8 cellular contexts compared by ENCODE assay signal in the genomic region with DNA sequence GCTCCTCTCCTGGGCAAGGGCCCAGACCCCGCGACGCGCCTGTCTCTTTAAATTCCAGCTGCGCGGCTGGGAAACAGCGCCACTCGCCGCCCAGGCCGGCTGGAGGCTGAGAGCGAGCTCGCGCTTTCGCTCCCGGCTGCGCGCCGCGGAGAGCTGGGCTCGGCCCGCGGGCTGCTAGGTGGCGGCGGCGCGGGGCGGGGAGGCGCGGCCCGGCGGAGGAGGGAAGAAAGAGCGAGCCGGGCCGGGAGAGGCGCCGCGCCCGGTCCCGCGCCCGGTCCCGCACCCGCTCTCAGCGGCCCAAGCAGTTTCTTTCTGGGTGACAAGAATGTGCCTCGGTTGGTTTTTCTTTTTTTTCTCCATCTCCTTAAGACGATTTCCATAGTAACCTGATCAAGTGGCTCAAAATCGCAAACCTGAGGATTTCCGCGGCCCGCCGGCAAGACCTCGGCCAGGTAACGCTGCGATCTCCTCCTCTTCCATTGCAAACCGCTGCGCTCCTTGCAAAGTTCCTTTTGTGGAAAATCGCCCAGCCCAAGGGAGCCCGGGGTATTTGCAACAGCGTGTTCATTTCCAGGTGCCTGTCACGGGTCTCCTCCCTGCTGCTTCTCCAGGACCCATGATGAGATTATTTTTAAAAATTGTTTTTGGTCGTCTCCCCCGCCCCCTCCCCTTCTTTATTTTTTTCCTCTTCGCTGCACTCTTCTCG.
DNase-seq lines count a peak whose midpoint lies in the region; ATAC-seq and TF ChIP-seq lines count a peak whose summit lies in the region.

No MANE protein-coding gene starts in this region.

- H4K20me1 ChIP-seq in fibroblast of lung (ENCODE audit: control insufficient read depth, extremely low read depth, insufficient read depth, low read length), result no peaks in the 10 kb centered on the region

- H3K4me1 ChIP-seq in fibroblast of lung (ENCODE audit: control insufficient read depth, extremely low read depth, insufficient read depth, low read length) (no peaks in the 10 kb centered on the region), mucosa of stomach (ENCODE audit: control insufficient read depth, insufficient read depth, low read length) (no peaks in the 10 kb centered on the region), testis (peaks cover 7% of the 10 kb centered on the region)

- H3K27me3 ChIP-seq in fibroblast of lung (ENCODE audit: control insufficient read depth, insufficient read depth, low read length) (peaks cover 5% of the 10 kb centered on the region), mucosa of stomach (ENCODE audit: control insufficient read depth, insufficient read depth, low read length) (peaks cover 17% of the 10 kb centered on the region), testis (no peaks in the 10 kb centered on the region)

- TF ChIP-seq POLR2A in GM18505 (IDR thresholded peaks at IDR 0.05; ENCODE audit: borderline replicate concordance, extremely low read depth, insufficient read depth, insufficient read length) (no peak), testis (IDR thresholded peaks at IDR 0.05) (no peak)

- no peaks in the 10 kb centered on the region for H3K79me2 ChIP-seq in fibroblast of lung (ENCODE audit: control insufficient read depth, insufficient read depth, low read length)

- H3K4me2 ChIP-seq in fibroblast of lung (ENCODE audit: extremely low read depth, insufficient read depth, low read length), result peak overlapping the region; percentile 93

- peak; percentile 61 for DNase-seq in AG10803 (ENCODE audit: low read depth)
- peak; percentile 37 for DNase-seq in NCI-H1694 (lab: John Stamatoyannopoulos, UW)
- DNase-seq in fibroblast of lung (ENCODE audit: low read depth in 2 of 2), result peak; percentile 71 to 75
- peak; percentile 77 for DNase-seq in testis

- peak; percentile 98 for ATAC-seq in GM18505 (IDR thresholded peaks at IDR 0.05; ENCODE audit: unreplicated experiment)
- ATAC-seq in HG02884 (IDR thresholded peaks at IDR 0.05; ENCODE audit: unreplicated experiment), result peak; percentile 86

- TF ChIP-seq CTCF in AG10803 (conservative IDR thresholded peaks at IDR 0.05; ENCODE audit: low read length), result peak; percentile 51
- TF ChIP-seq CTCF in WI38 (IDR thresholded peaks at IDR 0.05; ENCODE audit: low read depth, low read length), result peak; percentile 37; the same call in 1 of the 2 replicates
- peak; percentile 41 to 47 for TF ChIP-seq CTCF in fibroblast of lung (conservative IDR thresholded peaks at IDR 0.05 in 1 of 2, IDR thresholded peaks at IDR 0.05 in 1 of 2; ENCODE audit: low read depth in 1 of 2, low read length in 2 of 2)
- peak in 1 of 3 experiments; percentile 22 for TF ChIP-seq CTCF in testis (IDR thresholded peaks at IDR 0.05)

- 0% methylated on average over 20 to 64 of the region's 64 CpGs for WGBS in testis, 2 donors

- H3K36me3 ChIP-seq in fibroblast of lung (ENCODE audit: control insufficient read depth, insufficient read depth, low read length), result no peaks in the 10 kb centered on the region
- H3K36me3 ChIP-seq in mucosa of stomach (ENCODE audit: control insufficient read depth, insufficient read depth, low read length), result no peaks in the 10 kb centered on the region
- no peaks in the 10 kb centered on the region for H3K36me3 ChIP-seq in testis (ENCODE audit: low read depth, missing control alignments)

- H3K9ac ChIP-seq in fibroblast of lung (ENCODE audit: insufficient read depth, low read length), result peak overlapping the region; percentile 50
- H3K9ac ChIP-seq in mucosa of stomach (ENCODE audit: low read length), result peak overlapping the region; percentile 0

- intact Hi-C loops in testis (cut with DNase I; ENCODE audit: low total_unique reads), result no loop called here

- H3K4me3 ChIP-seq in AG10803 (ENCODE audit: low read length), result peak overlapping the region; percentile 84
- peak overlapping the region; percentile 74 for H3K4me3 ChIP-seq in WI38 (ENCODE audit: low read depth, low read length)
- H3K4me3 ChIP-seq in fibroblast of lung (replicated peaks in 1 of 4; ENCODE audit: control extremely low read depth in 1 of 4, insufficient read depth in 1 of 4, low read depth in 3 of 4, low read length in 4 of 4), result peak overlapping the region; percentile 86 to 92 (median 89)
- H3K4me3 ChIP-seq in mucosa of stomach (ENCODE audit: low read length), result peak overlapping the region; percentile 41
- H3K4me3 ChIP-seq in testis, result peak overlapping the region; percentile 68 to 70

- H3K27ac ChIP-seq in fibroblast of lung (ENCODE audit: insufficient read depth, low read length) (peak overlapping the region; percentile 19), testis (peak overlapping the region in 1 of 2 donors; percentile 46)

- H2AFZ ChIP-seq in fibroblast of lung (ENCODE audit: low read length), result peak overlapping the region; percentile 86

- H3K9me3 ChIP-seq in fibroblast of lung (ENCODE audit: control insufficient read depth, insufficient read depth, low read depth, low read length) (no peaks in the 10 kb centered on the region), mucosa of stomach (ENCODE audit: control insufficient read depth, low read length) (no peaks in the 10 kb centered on the region), testis (no peaks in the 10 kb centered on the region)
